In genomic region chr5:101662263-101662662, GRCh38 we compare ENCODE assay signal across 17 cellular contexts.
"Had no signal": no experiment of that assay in that cellular context is flagged by ENCODE, and none has a peak within 500 bp of the region (broad histone marks: within the 10 kb centered on the region; RNA-seq: fewer than 3 reads in every experiment).

No MANE protein-coding gene starts in this region.

- ATAC-seq: foreskin keratinocyte; gastroesophageal sphincter; heart left ventricle; left cardiac atrium; left lung; left ventricle myocardium superior; lower lobe of right lung; mucosa of descending colon; naive thymus-derived CD8-positive, alpha-beta T cell had no signal

- DNase-seq: dermis blood vessel endothelial cell; dorsolateral prefrontal cortex; effector CD4-positive, alpha-beta T cell; effector memory CD4-positive, alpha-beta T cell; foreskin keratinocyte; heart left ventricle; hypothalamus; immature natural killer cell; left cardiac atrium; left lung; left ventricle myocardium superior; lower lobe of right lung; mesenchymal stem cell; mucosa of descending colon; naive B cell; naive thymus-derived CD8-positive, alpha-beta T cell had no signal
